In the genomic region with DNA sequence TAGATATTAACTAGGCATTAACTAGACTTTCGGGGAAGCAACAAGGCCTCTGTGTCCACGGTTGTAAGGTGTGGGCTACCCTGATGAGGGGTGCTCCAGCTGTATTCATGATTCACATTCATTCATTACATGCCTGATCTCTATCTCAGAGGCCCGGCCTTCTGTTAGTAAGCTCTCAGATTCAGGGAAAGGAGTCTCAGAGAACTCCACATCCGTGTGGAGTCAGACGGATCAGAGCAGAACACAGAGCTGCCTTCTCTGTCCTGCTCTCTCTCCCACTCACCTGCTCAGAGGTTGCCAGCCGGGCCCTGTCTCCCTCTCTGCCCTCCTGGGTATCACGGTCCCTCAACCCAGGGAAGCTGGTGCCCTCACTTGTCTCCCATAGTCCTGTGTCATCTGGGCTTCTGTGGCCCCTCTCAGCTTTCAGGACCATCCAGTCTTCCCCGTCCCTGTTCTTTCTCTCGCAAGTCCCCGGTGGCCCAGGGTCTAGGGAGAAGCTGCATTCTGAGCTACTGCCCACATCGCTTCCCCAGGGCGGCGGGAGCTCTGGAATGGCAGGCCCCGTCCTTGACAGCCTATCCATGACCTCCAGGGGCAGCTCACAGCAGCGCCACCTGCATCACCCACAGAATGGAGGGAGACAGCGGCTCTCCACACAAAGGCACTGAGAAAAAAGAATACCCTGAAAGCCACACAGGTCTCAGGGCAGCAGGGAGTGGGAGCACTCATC, we compare ENCODE assay signal across 24 cellular contexts. TPM values are rescaled to one million over a fixed set of nuclear protein-coding genes. Genes with fewer than 3 reads are reported as not detected.
DNase-seq lines count a peak whose midpoint lies in the region; ATAC-seq and TF ChIP-seq lines count a peak whose summit lies in the region.
"Had no signal": no experiment of that assay in that cellular context is flagged by ENCODE, and none has a peak within 500 bp of the region (broad histone marks: within the 10 kb centered on the region; RNA-seq: fewer than 3 reads in every experiment).

No MANE protein-coding gene starts in this region.

- H4K20me1 ChIP-seq in neural progenitor cell (ENCODE audit: low read depth), result no peaks in the 10 kb centered on the region
- H4K20me1 ChIP-seq in SK-N-SH (ENCODE audit: insufficient read depth), result no peaks in the 10 kb centered on the region

- H3K4me2 ChIP-seq in neural progenitor cell, result no peak overlapping the region
- no peak overlapping the region for H3K4me2 ChIP-seq in SK-N-SH

- POLR2A ChIA-PET in activated CD4-positive, alpha-beta T cell treated with anti-CD3 and anti-CD28 coated beads, Interleukin-2, amount 10 ng/mL, durations not matched to agents 7 days and 5 days (lab: Charles Lee), result no interaction called here
- POLR2A ChIA-PET in SK-N-SH (lab: Yijun Ruan, JAX), result no interaction called here

- H3K36me3 ChIP-seq in neural progenitor cell (no peaks in the 10 kb centered on the region), SK-N-SH (replicated peaks in 1 of 2; ENCODE audit: control insufficient read depth in 1 of 2, insufficient read depth in 2 of 2, low read length in 1 of 2) (no peaks in the 10 kb centered on the region)
- H3K36me3 ChIP-seq: SJCRH30 had no signal

- TF ChIP-seq EP300 in SK-N-SH (IDR thresholded peaks at IDR 0.05; ENCODE audit: borderline replicate concordance in 1 of 2, low read depth in 1 of 2, low read length in 1 of 2), result no peak

- no peak for ATAC-seq in activated T-helper 17 cell treated with anti-CD3 and anti-CD28 coated beads, Interleukin-2, amount 50 U/mL, for 72 hours (replicated peaks)
- no peak for ATAC-seq in HG03175 (IDR thresholded peaks at IDR 0.05; ENCODE audit: unreplicated experiment)
- no peak for ATAC-seq in HG02852 (IDR thresholded peaks at IDR 0.05; ENCODE audit: unreplicated experiment)

- CTCF ChIA-PET in activated CD4-positive, alpha-beta T cell treated with anti-CD3 and anti-CD28 coated beads, Interleukin-2, amount 10 ng/mL, durations not matched to agents 7 days and 5 days (lab: Charles Lee), result interaction anchor here (0.6 to 0.7 kb wide), 2 partner anchors 12 to 394 kb away, joined by 3 to 4 read pairs; no protein-coding TSS in a partner anchor
- CTCF ChIA-PET in SK-N-SH (lab: Yijun Ruan, JAX), result interaction anchor here (12.3 to 34.0 kb wide), 2 partner anchors 18 to 49 kb away, joined by 113 to 872 read pairs; a partner anchor contains a TSS

- H3K27me3 ChIP-seq in neural progenitor cell, result no peaks in the 10 kb centered on the region
- H3K27me3 ChIP-seq in SK-N-SH (ENCODE audit: insufficient read depth), result no peaks in the 10 kb centered on the region
- H3K27me3 ChIP-seq: SJCRH30 had no signal

- H3F3A ChIP-seq in neural progenitor cell (ENCODE audit: low read depth) (no peaks in the 10 kb centered on the region), SK-N-SH (replicated peaks; ENCODE audit: insufficient read depth) (no peaks in the 10 kb centered on the region)

- no peaks in the 10 kb centered on the region for H3K27me3 Mint-ChIP-seq in activated CD4-positive, alpha-beta T cell treated with anti-CD3 and anti-CD28 coated beads, Interleukin-2, amount 10 ng/mL, durations not matched to agents 7 days and 5 days
- H3K27me3 Mint-ChIP-seq in activated T-helper 17 cell treated with anti-CD3 and anti-CD28 coated beads, Interleukin-2, amount 50 U/mL, for 72 hours, result no peaks in the 10 kb centered on the region
- H3K27me3 Mint-ChIP-seq in neural progenitor cell (ENCODE audit: insufficient read depth, low read depth), result peaks cover 13% of the 10 kb centered on the region

- H3K27ac Mint-ChIP-seq in activated CD4-positive, alpha-beta T cell treated with anti-CD3 and anti-CD28 coated beads, Interleukin-2, amount 10 ng/mL, durations not matched to agents 7 days and 5 days, result peak overlapping the region; percentile 50
- H3K27ac Mint-ChIP-seq in activated T-helper 17 cell treated with anti-CD3 and anti-CD28 coated beads, Interleukin-2, amount 50 U/mL, for 72 hours, result peak overlapping the region; percentile 71
- peak overlapping the region; percentile 85 for H3K27ac Mint-ChIP-seq in neural progenitor cell

- no peak for TF ChIP-seq RAD21 in SK-N-SH (IDR thresholded peaks at IDR 0.05; ENCODE audit: low read length)

- DNase-seq in activated CD4-positive, alpha-beta T cell treated with anti-CD3 and anti-CD28 coated beads, Interleukin-2, amount 10 ng/mL, durations not matched to agents 7 days and 5 days, result no peak
- no peak for DNase-seq in activated CD4-positive, alpha-beta T cell treated with anti-CD3 and anti-CD28 coated beads, Interleukin-2, amount 50 U/mL, for 4 hours
- DNase-seq in neural progenitor cell (ENCODE audit: low spot score), result no peak
- DNase-seq in NCI-H510A (lab: John Stamatoyannopoulos, UW), result no peak
- DNase-seq in SK-N-SH, result no peak
- DNase-seq: 8988T; Calu3; CD8-positive, alpha-beta memory T cell; GOT3; KBM-7; NCI-H1092; NCI-H187 treated with DMSO at 0.1 percent for 48 hours; NCI-H2107; NCI-H226; NCI-H524; OCI-M1; SJCRH30 had no signal

- H3K9me3 ChIP-seq in neural progenitor cell (ENCODE audit: low read depth), result no peaks in the 10 kb centered on the region
- H3K9me3 ChIP-seq in SK-N-SH, result no peaks in the 10 kb centered on the region
- H3K9me3 ChIP-seq: SJCRH30 had no signal

- 75% methylated on average over 14 of the region's 16 CpGs for WGBS in SK-N-SH (ENCODE audit: low lambda C conversion rate)

- H3K27ac ChIP-seq in neural progenitor cell (no peak overlapping the region), SK-N-SH (ENCODE audit: low read depth in 2 of 2, low read length in 1 of 2) (no peak overlapping the region)
- H3K27ac ChIP-seq: C4-2B, HL-60 had no signal

- no peak for TF ChIP-seq CTCF in neural progenitor cell (IDR thresholded peaks at IDR 0.05)
- TF ChIP-seq CTCF in SK-N-SH (IDR thresholded peaks at IDR 0.05), result no peak

- H3K4me1 ChIP-seq in neural progenitor cell (peaks cover 15% of the 10 kb centered on the region), SK-N-SH (ENCODE audit: control insufficient read depth in 1 of 2, insufficient read depth in 2 of 2, low read depth in 1 of 2, low read length in 1 of 2) (peaks cover 0 to 5% of the 10 kb centered on the region in 2 experiments; a peak in 1 of 4 replicates)

- no peaks in the 10 kb centered on the region for H3K36me3 Mint-ChIP-seq in activated CD4-positive, alpha-beta T cell treated with anti-CD3 and anti-CD28 coated beads, Interleukin-2, amount 10 ng/mL, durations not matched to agents 7 days and 5 days (ENCODE audit: low read depth)
- no peaks in the 10 kb centered on the region for H3K36me3 Mint-ChIP-seq in activated T-helper 17 cell treated with anti-CD3 and anti-CD28 coated beads, Interleukin-2, amount 50 U/mL, for 72 hours (ENCODE audit: low read depth)
- H3K36me3 Mint-ChIP-seq in neural progenitor cell, result no peaks in the 10 kb centered on the region
- H3K36me3 Mint-ChIP-seq: CD8-positive, alpha-beta memory T cell had no signal

- no peak overlapping the region for H3K4me3 Mint-ChIP-seq in activated CD4-positive, alpha-beta T cell treated with anti-CD3 and anti-CD28 coated beads, Interleukin-2, amount 10 ng/mL, durations not matched to agents 7 days and 5 days
- no peak overlapping the region for H3K4me3 Mint-ChIP-seq in activated T-helper 17 cell treated with anti-CD3 and anti-CD28 coated beads, Interleukin-2, amount 50 U/mL, for 72 hours
- H3K4me3 Mint-ChIP-seq in neural progenitor cell, result no peak overlapping the region
- H3K4me3 Mint-ChIP-seq: CD8-positive, alpha-beta memory T cell had no signal

- no peak overlapping the region for H3K9ac ChIP-seq in neural progenitor cell
- H3K9ac ChIP-seq in SK-N-SH, result no peak overlapping the region

- H3K79me2 ChIP-seq in neural progenitor cell (ENCODE audit: low read depth) (no peaks in the 10 kb centered on the region), SK-N-SH (ENCODE audit: insufficient read depth) (no peaks in the 10 kb centered on the region)

- H3K4me1 Mint-ChIP-seq in activated CD4-positive, alpha-beta T cell treated with anti-CD3 and anti-CD28 coated beads, Interleukin-2, amount 10 ng/mL, durations not matched to agents 7 days and 5 days, result no peaks in the 10 kb centered on the region
- no peaks in the 10 kb centered on the region for H3K4me1 Mint-ChIP-seq in activated T-helper 17 cell treated with anti-CD3 and anti-CD28 coated beads, Interleukin-2, amount 50 U/mL, for 72 hours
- peaks cover 44% of the 10 kb centered on the region for H3K4me1 Mint-ChIP-seq in neural progenitor cell
- H3K4me1 Mint-ChIP-seq: CD8-positive, alpha-beta memory T cell had no signal

- H2AFZ ChIP-seq in neural progenitor cell (replicated peaks), result no peak overlapping the region
- no peak overlapping the region for H2AFZ ChIP-seq in SK-N-SH (ENCODE audit: low read depth)

- H3K4me3 ChIP-seq in neural progenitor cell (no peak overlapping the region), SK-N-SH (ENCODE audit: low read depth in 2 of 2, low read length in 1 of 2) (no peak overlapping the region)
- H3K4me3 ChIP-seq: SJCRH30 had no signal

- H3K9me3 Mint-ChIP-seq in activated CD4-positive, alpha-beta T cell treated with anti-CD3 and anti-CD28 coated beads, Interleukin-2, amount 10 ng/mL, durations not matched to agents 7 days and 5 days, result no peaks in the 10 kb centered on the region
- H3K9me3 Mint-ChIP-seq in activated T-helper 17 cell treated with anti-CD3 and anti-CD28 coated beads, Interleukin-2, amount 50 U/mL, for 72 hours, result no peaks in the 10 kb centered on the region
- no peaks in the 10 kb centered on the region for H3K9me3 Mint-ChIP-seq in neural progenitor cell
- H3K9me3 Mint-ChIP-seq: CD8-positive, alpha-beta memory T cell had no signal

- H3K9me2 ChIP-seq in SK-N-SH, result no peaks in the 10 kb centered on the region

TF ChIP-seq in SK-N-SH, 30 proteins besides CTCF, POLR2A, EP300 and RAD21 (continues in another document):
- TF ChIP-seq TAF1 (IDR thresholded peaks at IDR 0.05; ENCODE audit: borderline replicate concordance, low read depth, low read length), result no peak
- no peak for TF ChIP-seq FOXM1 (IDR thresholded peaks at IDR 0.05; ENCODE audit: low read depth)
- no peak for TF ChIP-seq RCOR1 (IDR thresholded peaks at IDR 0.05; ENCODE audit: low read length)

RNA-seq across cellular contexts. Expression of a gene that starts 4.3 kb away (rescaled TPM):
- total RNA-seq in activated CD4-positive, alpha-beta T cell treated with anti-CD3 and anti-CD28 coated beads, Interleukin-2, amount 10 ng/mL, durations not matched to agents 7 days and 5 days, result not detected
- total RNA-seq in activated T-helper 17 cell treated with anti-CD3 and anti-CD28 coated beads, Interleukin-2, amount 50 U/mL, for 72 hours, result not detected
- not detected in 2 replicates for total RNA-seq in neural progenitor cell (ENCODE audit: low replicate concordance)
- 0.05 TPM in 2 replicates for polyA plus RNA-seq in SK-N-SH (2012; rRNA removed)
- 0.01 TPM in 1 of 2 replicates, not detected in the other for polyA plus RNA-seq in SK-N-SH (2012; cell fraction: cytosol; rRNA removed)
- polyA plus RNA-seq in SK-N-SH (2012; cell fraction: nucleus; rRNA removed), result 0.15 and 0.30 TPM in 2 replicates
- total RNA-seq: CD8-positive, alpha-beta memory T cell; Daoy; SJCRH30 had no signal
- polyA plus RNA-seq: CD8-positive, alpha-beta memory T cell had no signal

RNA-seq across cellular contexts. Expression of a gene that starts 47.2 kb away (rescaled TPM):
- total RNA-seq in activated CD4-positive, alpha-beta T cell treated with anti-CD3 and anti-CD28 coated beads, Interleukin-2, amount 10 ng/mL, durations not matched to agents 7 days and 5 days, result not detected
- total RNA-seq in activated T-helper 17 cell treated with anti-CD3 and anti-CD28 coated beads, Interleukin-2, amount 50 U/mL, for 72 hours, result not detected
- total RNA-seq in neural progenitor cell (ENCODE audit: low replicate concordance), result 0.03 TPM in 1 of 2 replicates, not detected in the other
- polyA plus RNA-seq in SK-N-SH (2012; rRNA removed), result 0.03 TPM in 1 of 2 replicates, not detected in the other
- polyA plus RNA-seq in SK-N-SH (2012; cell fraction: cytosol; rRNA removed), result not detected in 2 replicates
- polyA plus RNA-seq in SK-N-SH (2012; cell fraction: nucleus; rRNA removed), result 0.01 TPM in 1 of 2 replicates, not detected in the other
- total RNA-seq: Calu3, Daoy, HT-29 had no signal
- polyA plus RNA-seq: CD8-positive, alpha-beta memory T cell had no signal
